Comparison of ENCODE assay signal across 25 cellular contexts in genomic region chr6:15303162-15303919, GRCh38. TPM values are rescaled to one million over a fixed set of nuclear protein-coding genes. Genes with fewer than 3 reads are reported as not detected.
A peak's percentile ranks its signal among the peaks of the same experiment; 100 is the strongest.
DNase-seq lines count a peak whose midpoint lies in the region; ATAC-seq, FAIRE-seq and TF ChIP-seq lines count a peak whose summit lies in the region.
"Had no signal": no experiment of that assay in that cellular context is flagged by ENCODE, and none has a peak within 500 bp of the region (broad histone marks: within the 10 kb centered on the region; RNA-seq: fewer than 3 reads in every experiment).

No MANE protein-coding gene starts in this region.

- no peaks in the 10 kb centered on the region for H3K9me3 Mint-ChIP-seq in natural killer cell
- peaks cover 2% of the 10 kb centered on the region for H3K9me3 Mint-ChIP-seq in glutamatergic neuron (ENCODE audit: unreplicated experiment)
- H3K9me3 Mint-ChIP-seq: CD8-positive, alpha-beta T cell; naive B cell had no signal

- H3K27ac Mint-ChIP-seq in natural killer cell: peak overlapping the region; percentile 93 to 95
- H3K27ac Mint-ChIP-seq in glutamatergic neuron (ENCODE audit: unreplicated experiment): no peak overlapping the region
- H3K27ac Mint-ChIP-seq: CD8-positive, alpha-beta T cell had no signal

- TF ChIP-seq EP300 in K562 (IDR thresholded peaks at IDR 0.05; ENCODE audit: low read length): no peak

- H3K4me3 ChIP-seq in BLaER1 (no peak overlapping the region), K562 (no peak overlapping the region)
- H3K4me3 ChIP-seq: HAP-1, sigmoid colon, thoracic aorta had no signal

- peak overlapping the region; percentile 63 for H3K4me3 Mint-ChIP-seq in natural killer cell
- H3K4me3 Mint-ChIP-seq in glutamatergic neuron (ENCODE audit: unreplicated experiment): no peak overlapping the region
- H3K4me3 Mint-ChIP-seq: CD8-positive, alpha-beta T cell had no signal

- H3K4me1 ChIP-seq in BLaER1 (peaks cover 98% of the 10 kb centered on the region), K562 (replicated peaks in 1 of 2; ENCODE audit: control insufficient read depth in 2 of 2, insufficient read depth in 2 of 2, low read length in 2 of 2) (peaks cover 42 to 79% of the 10 kb centered on the region in 2 experiments)
- H3K4me1 ChIP-seq: parathyroid adenoma had no signal

- H3K79me2 ChIP-seq in K562 (ENCODE audit: control insufficient read depth, insufficient read depth, low read length): peaks cover 98% of the 10 kb centered on the region

- POLR2A ChIA-PET in K562 (lab: Yijun Ruan, JAX): interaction anchor here (0.8 to 1.7 kb wide), 4 partner anchors 16 to 51 kb away, joined by 3 to 7 read pairs (median 3); no protein-coding TSS in a partner anchor

- TF ChIP-seq POLR2A in GM12891 (IDR thresholded peaks at IDR 0.05; ENCODE audit: low read depth, low read length) (no peak), K562 (conservative IDR thresholded peaks at IDR 0.05) (no peak)

- H3K27me3 ChIP-seq in BLaER1 (no peaks in the 10 kb centered on the region), K562 (ENCODE audit: control insufficient read depth in 2 of 2, insufficient read depth in 2 of 2, low read length in 2 of 2) (no peaks in the 10 kb centered on the region)
- H3K27me3 ChIP-seq: sigmoid colon had no signal

- H3K9ac ChIP-seq in BLaER1 (no peak overlapping the region), K562 (ENCODE audit: insufficient read depth in 1 of 2, low read depth in 2 of 2, low read length in 2 of 2) (peak overlapping the region in 1 of 2 experiments; percentile 18; a peak in 2 of 4 replicates)
- H3K9ac ChIP-seq: KMS-11, parathyroid adenoma, SK-N-SH had no signal

- ATAC-seq in K562: peak; percentile 16
- ATAC-seq in natural killer cell: no peak
- ATAC-seq in HG03025 (IDR thresholded peaks at IDR 0.05; ENCODE audit: low FRiP score, unreplicated experiment): no peak
- ATAC-seq in GM18907 (IDR thresholded peaks at IDR 0.05; ENCODE audit: unreplicated experiment): no peak
- ATAC-seq: CD8-positive, alpha-beta T cell had no signal

- BruUV-seq in K562 (replicated peaks; lab: Mats Ljungman, UMichigan): no TSS peak

- WGBS in K562 (ENCODE audit: insufficient coverage, low coverage, missing lambda C conversion rate): 60% methylated on average over 7 of the region's 7 CpGs

- no peaks in the 10 kb centered on the region for H3K9me3 ChIP-seq in BLaER1
- H3K9me3 ChIP-seq in K562 (replicated peaks; ENCODE audit: control insufficient read depth, insufficient read depth, low read depth, low read length): no peaks in the 10 kb centered on the region
- H3K9me3 ChIP-seq: HAP-1, sigmoid colon, SK-N-SH, thoracic aorta had no signal

- no peak overlapping the region for H2AFZ ChIP-seq in K562 (ENCODE audit: low read depth, low read length)
- H2AFZ ChIP-seq: parathyroid adenoma had no signal

- in situ Hi-C loops in K562 (cut with MboI): no loop called here

- H3K27ac ChIP-seq in BLaER1 (0 out of 2 replicates have a peak overlapping the region, but pooled peaks have one; percentile 27), K562 (ENCODE audit: extremely low read depth, low read depth, low read length) (peak overlapping the region; percentile 20)
- H3K27ac ChIP-seq: epithelial cell of prostate, KMS-11, parathyroid adenoma, sigmoid colon, thoracic aorta had no signal

- H3K36me3 Mint-ChIP-seq in natural killer cell: no peaks in the 10 kb centered on the region
- H3K36me3 Mint-ChIP-seq in glutamatergic neuron (ENCODE audit: unreplicated experiment): no peaks in the 10 kb centered on the region
- H3K36me3 Mint-ChIP-seq: naive B cell had no signal

- H3K9me1 ChIP-seq in K562 (ENCODE audit: control insufficient read depth, insufficient read depth, low read length): peaks cover 3% of the 10 kb centered on the region

- DNase-seq in GM12891 (ENCODE audit: insufficient read length, low spot score) (no peak), K562 (ENCODE audit: extremely low read depth in 1 of 4, low spot score in 3 of 4) (peak in 2 of 4 experiments; percentile 44 to 75), natural killer cell (no peak), Kasumi-1 (lab: John Stamatoyannopoulos, UW) (no peak), glutamatergic neuron (no peak)
- DNase-seq: activated CD4-positive, CD25-positive, alpha-beta regulatory T cell treated with anti-CD3 and anti-CD28 coated beads, Interleukin-2, amount 50 U/mL, for 72 hours; activated effector memory CD4-positive, alpha-beta T cell treated with anti-CD3 and anti-CD28 coated beads, Interleukin-2, amount 50 U/mL, for 16 hours; caudate nucleus; CD8-positive, alpha-beta T cell; kidney; mammary epithelial cell; naive B cell; NCI-H187 treated with DMSO at 0.1 percent for 48 hours; NCI-H226; sigmoid colon; SK-N-SH had no signal

- H3K36me3 ChIP-seq in BLaER1 (peaks cover 13% of the 10 kb centered on the region), K562 (ENCODE audit: control insufficient read depth, insufficient read depth, low read length) (peaks cover 2% of the 10 kb centered on the region)
- H3K36me3 ChIP-seq: HAP-1, sigmoid colon, thoracic aorta had no signal

- intact Hi-C loops in K562 (cut with micrococcal nuclease) (no loop called here), natural killer cell (cut with micrococcal nuclease) (no loop called here)

- H3K4me2 ChIP-seq in BLaER1: peak overlapping the region; percentile 29; the same call in 1 of the 2 replicates
- H3K4me2 ChIP-seq in K562 (ENCODE audit: insufficient read depth, low read length): peak overlapping the region; percentile 53
- H3K4me2 ChIP-seq: KMS-11, SK-N-SH had no signal

- FAIRE-seq in GM12891 (lab: Jason Lieb, UNC) (peak; percentile 48), K562 (lab: Jason Lieb, UNC) (no peak)
- FAIRE-seq: frontal cortex, kidney had no signal

- H3K4me1 Mint-ChIP-seq in natural killer cell (peaks cover 80 to 84% of the 10 kb centered on the region in 2 donors), glutamatergic neuron (ENCODE audit: low read depth, unreplicated experiment) (peaks cover 41% of the 10 kb centered on the region)

- H3K27me3 Mint-ChIP-seq in natural killer cell (ENCODE audit: low read depth in 2 of 2) (no peaks in the 10 kb centered on the region), glutamatergic neuron (ENCODE audit: unreplicated experiment) (peaks cover 2% of the 10 kb centered on the region)
- H3K27me3 Mint-ChIP-seq: naive B cell had no signal

- H4K20me1 ChIP-seq in BLaER1 (peaks cover 100% of the 10 kb centered on the region), K562 (replicated peaks; ENCODE audit: control insufficient read depth, insufficient read depth, low read length) (peaks cover 18% of the 10 kb centered on the region; the same call in 1 of the 2 replicates)

- TF ChIP-seq CTCF in K562 (IDR thresholded peaks at IDR 0.05 in 2 of 3, conservative IDR thresholded peaks at IDR 0.05 in 1 of 3; ENCODE audit: insufficient read depth in 2 of 3, low read depth in 1 of 3, low read length in 3 of 3) (no peak), natural killer cell (IDR thresholded peaks at IDR 0.05) (no peak), glutamatergic neuron (IDR thresholded peaks at IDR 0.05; ENCODE audit: partially characterized antibody, unreplicated experiment) (no peak)

- CTCF ChIA-PET in K562 (lab: Yijun Ruan, JAX; ENCODE audit: low intra/inter-chr PET ratio): no interaction called here

- TF ChIP-seq RAD21 in K562 (CRISPR knock-in tag; conservative IDR thresholded peaks at IDR 0.05 in 1 of 2, IDR thresholded peaks at IDR 0.05 in 1 of 2): no peak

TF ChIP-seq in GM12891, 5 proteins besides CTCF, POLR2A, EP300 and RAD21:
- no peak for TF ChIP-seq PAX5 (IDR thresholded peaks at IDR 0.05; ENCODE audit: insufficient read depth, low read length, severe bottlenecking)
- TF ChIP-seq POLR2AphosphoS5 (IDR thresholded peaks at IDR 0.05; ENCODE audit: low read depth, low read length): no peak
- TF ChIP-seq POU2F2 (IDR thresholded peaks at IDR 0.05; ENCODE audit: low read depth, low read length): no peak
- TF ChIP-seq SPI1 (IDR thresholded peaks at IDR 0.05; ENCODE audit: low read depth, low read length): no peak
- no peak for TF ChIP-seq TAF1 (IDR thresholded peaks at IDR 0.05; ENCODE audit: low read depth, low read length)

TF ChIP-seq in K562, 482 proteins besides CTCF, POLR2A, EP300 and RAD21 (continues in another document):
- TF ChIP-seq PML (IDR thresholded peaks at IDR 0.05; ENCODE audit: low read length) (0 out of 2 replicates have a peak, but pooled peaks have one; percentile 1), TCF3 (CRISPR knock-in tag; IDR thresholded peaks at IDR 0.05) (peak; percentile 46), NRF1 (conservative IDR thresholded peaks at IDR 0.05 in 1 of 2, IDR thresholded peaks at IDR 0.05 in 1 of 2) (no peak), CBFA2T3 (IDR thresholded peaks at IDR 0.05) (peak; percentile 59), ZEB2 (IDR thresholded peaks at IDR 0.05) (no peak), TEAD4 (IDR thresholded peaks at IDR 0.05; ENCODE audit: low read length) (peak; percentile 49; the same call in 1 of the 2 replicates), TEAD4 (CRISPR knock-in tag; IDR thresholded peaks at IDR 0.05; ENCODE audit: borderline replicate concordance) (no peak), ARID1B (IDR thresholded peaks at IDR 0.05) (peak; percentile 34; the same call in 1 of the 2 replicates)

RNA-seq across cellular contexts. Expression of gene JARID2, which starts 57.5 kb away (rescaled TPM):
- polyA plus RNA-seq in GM12891 (2012; ENCODE audit: low read depth, missing spikeins): 10.5 TPM
- total RNA-seq in K562 (2011; cell fraction: chromatin; rRNA removed; ENCODE audit: low replicate concordance): 56.9 and 64.3 TPM in 2 replicates
- total RNA-seq in K562 (2011; cell fraction: nucleolus; rRNA removed): 33.0 and 36.0 TPM in 2 replicates
- 32.8 and 33.1 TPM in 2 replicates for total RNA-seq in K562 (2011; cell fraction: nucleoplasm; rRNA removed)
- 15.5 and 17.4 TPM in 2 replicates for total RNA-seq in K562 (2014; rRNA removed)
- total RNA-seq in K562 (2014; rRNA removed; fragmentation: Illumina TruSeq; extraction: Trizol): 14.9 and 16.9 TPM in 2 replicates
- 16.1 and 16.5 TPM in 2 replicates for total RNA-seq in K562 (2015; rRNA removed; fragmentation: Illumina TruSeq; extraction: Trizol)
- 23.8 and 29.0 TPM in 2 replicates for total RNA-seq in K562 (2021)
- 15.7 and 16.8 TPM in 2 replicates for polyA plus RNA-seq in K562 (2011; rRNA removed)
- 13.0 and 13.9 TPM in 2 replicates for polyA plus RNA-seq in K562 (2011; cell fraction: cytosol; rRNA removed)
- 30.2 and 41.3 TPM in 2 replicates for polyA plus RNA-seq in K562 (2011; cell fraction: nucleus; rRNA removed)
- 14.1 and 15.7 TPM in 2 replicates for polyA plus RNA-seq in K562 (2012)
- 21.7 and 22.5 TPM in 2 replicates for polyA plus RNA-seq in K562 (2014; fragmentation: Illumina TruSeq; extraction: Trizol)
- 1 to 10 TPM; 5.0 to 6.7 TPM for polyA plus RNA-seq in K562 (2014; fragmentation: Nextera tagmentation; extraction: Ambion mirVana)
- polyA plus RNA-seq in K562 (2014; rRNA removed): 12.7 and 15.6 TPM in 2 replicates
- 30.8 and 34.8 TPM in 2 replicates for polyA minus RNA-seq in K562 (2011; rRNA and poly(A)+ RNA removed)
- 17.8 and 22.9 TPM in 2 replicates for polyA minus RNA-seq in K562 (2011; cell fraction: cytosol; rRNA and poly(A)+ RNA removed)
- 23.2 and 32.0 TPM in 2 replicates for polyA minus RNA-seq in K562 (2011; cell fraction: nucleus; rRNA and poly(A)+ RNA removed)
- 10 to 100 TPM; 49.9 to 60.9 (median 60.5) TPM for total RNA-seq in natural killer cell
- total RNA-seq in glutamatergic neuron (ENCODE audit: unreplicated experiment): 83.8 TPM
